In the genomic region with DNA sequence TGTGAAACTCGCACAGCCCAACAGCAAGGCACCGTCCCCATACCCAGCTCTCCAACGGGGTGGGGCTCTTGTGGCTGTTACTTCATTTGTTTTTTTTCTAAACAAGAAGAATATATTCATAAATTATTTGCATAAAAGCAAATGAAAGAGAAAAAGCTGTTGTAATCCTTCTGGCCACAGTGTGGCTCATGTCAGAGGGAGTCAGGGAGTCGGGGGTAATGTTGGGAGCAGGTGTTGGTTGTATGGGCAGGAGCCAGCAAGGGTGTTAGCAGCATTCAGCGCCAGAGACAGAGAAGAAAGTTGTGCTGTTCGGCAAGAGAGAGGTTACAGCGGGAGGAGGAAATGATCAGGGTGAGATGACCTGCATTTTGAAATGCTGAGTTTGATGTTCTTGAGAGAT, we compare ENCODE assay signal across 16 cellular contexts. TPM values are rescaled to one million over a fixed set of nuclear protein-coding genes. Genes with fewer than 3 reads are reported as not detected.
DNase-seq lines count a peak whose midpoint lies in the region; ATAC-seq, FAIRE-seq and TF ChIP-seq lines count a peak whose summit lies in the region.
"Had no signal": no experiment of that assay in that cellular context is flagged by ENCODE, and none has a peak within 500 bp of the region (broad histone marks: within the 10 kb centered on the region; RNA-seq: fewer than 3 reads in every experiment).

No MANE protein-coding gene starts in this region.

- no peak overlapping the region for H2AFZ ChIP-seq in smooth muscle cell (ENCODE audit: low read depth)

- peaks cover 13% of the 10 kb centered on the region for H3K4me1 ChIP-seq in smooth muscle cell (ENCODE audit: low read depth)
- H3K4me1 ChIP-seq: breast epithelium had no signal

- peaks cover 11% of the 10 kb centered on the region for H3F3A ChIP-seq in smooth muscle cell (ENCODE audit: low read depth)

- no peaks in the 10 kb centered on the region for H3K36me3 ChIP-seq in smooth muscle cell (ENCODE audit: low read depth)
- H3K36me3 ChIP-seq: breast epithelium, neutrophil had no signal

- 88% methylated on average over 7 of the region's 7 CpGs for WGBS in smooth muscle cell (ENCODE audit: low lambda C conversion rate)

- peak overlapping the region; percentile 44 for H3K27ac Mint-ChIP-seq in activated CD8-positive, alpha-beta memory T cell treated with anti-CD3 and anti-CD28 coated beads, Interleukin-2, amount 10 ng/mL, durations not matched to agents 7 days and 5 days
- H3K27ac Mint-ChIP-seq: activated T-cell treated with anti-CD3 and anti-CD28 coated beads, Interleukin-2, amount 50 U/mL, for 72 hours had no signal

- no peak overlapping the region for H3K4me2 ChIP-seq in smooth muscle cell

- FAIRE-seq in GM19239 (lab: Jason Lieb, UNC), result no peak
- FAIRE-seq: H1, urothelium cell line had no signal

- DNase-seq in activated CD8-positive, alpha-beta memory T cell treated with anti-CD3 and anti-CD28 coated beads, Interleukin-2, amount 10 ng/mL, durations not matched to agents 7 days and 5 days, result no peak
- DNase-seq in activated CD8-positive, alpha-beta memory T cell treated with anti-CD3 and anti-CD28 coated beads, Interleukin-2, amount 50 U/mL, for 48 hours, result no peak
- DNase-seq in NCI-H526 treated with DMSO at 0.1 percent for 48 hours (lab: John Stamatoyannopoulos, UW) (peak; percentile 91), cerebellum (ENCODE audit: low spot score) (peak; percentile 57), retinal pigment epithelial cell (ENCODE audit: low read depth) (no peak), smooth muscle cell (lab: John Stamatoyannopoulos, UW; ENCODE audit: unreplicated experiment) (no peak), GM19239 (ENCODE audit: insufficient read length, low spot score) (no peak)
- DNase-seq in activated CD4-positive, alpha-beta T cell treated with anti-CD3 and anti-CD28 coated beads, Interleukin-2, amount 50 U/mL, for 1 hour, result no peak
- DNase-seq: activated T-cell treated with anti-CD3 and anti-CD28 coated beads, Interleukin-2, amount 50 U/mL, for 72 hours; MG63; NCI-H524 treated with DMSO at 0.1 percent for 48 hours; stimulated activated CD8-positive, alpha-beta memory T cell treated with anti-CD3 and anti-CD28 coated beads, Interleukin-4, amount 100 ng/mL, for 48 hours had no signal

- H3K36me3 Mint-ChIP-seq in activated CD8-positive, alpha-beta memory T cell treated with anti-CD3 and anti-CD28 coated beads, Interleukin-2, amount 10 ng/mL, durations not matched to agents 7 days and 5 days, result peaks cover 32% of the 10 kb centered on the region

- H3K27me3 ChIP-seq in smooth muscle cell (ENCODE audit: low read depth), result no peaks in the 10 kb centered on the region
- H3K27me3 ChIP-seq: breast epithelium, MG63, neutrophil had no signal

- H3K9ac ChIP-seq in smooth muscle cell (ENCODE audit: low read depth), result no peak overlapping the region

- H3K9me3 ChIP-seq in smooth muscle cell (replicated peaks; ENCODE audit: low read depth), result no peaks in the 10 kb centered on the region
- H3K9me3 ChIP-seq: breast epithelium, MG63, neutrophil had no signal

- H3K4me3 ChIP-seq in retinal pigment epithelial cell (ENCODE audit: low read length) (no peak overlapping the region), smooth muscle cell (no peak overlapping the region)
- H3K4me3 ChIP-seq: breast epithelium, MG63 had no signal

- CTCF ChIA-PET in activated CD8-positive, alpha-beta memory T cell treated with anti-CD3 and anti-CD28 coated beads, Interleukin-2, amount 10 ng/mL, durations not matched to agents 7 days and 5 days (lab: Charles Lee), result interaction anchor here (0.7 to 0.8 kb wide), 2 partner anchors 38 to 88 kb away, joined by 3 read pairs; no protein-coding TSS in a partner anchor

- TF ChIP-seq CTCF in retinal pigment epithelial cell (conservative IDR thresholded peaks at IDR 0.05; ENCODE audit: low read depth, low read length), result peak; percentile 47
- TF ChIP-seq CTCF in smooth muscle cell (IDR thresholded peaks at IDR 0.05; ENCODE audit: borderline replicate concordance, insufficient read depth, poor library complexity, severe bottlenecking), result no peak

- H3K9me3 Mint-ChIP-seq in activated CD8-positive, alpha-beta memory T cell treated with anti-CD3 and anti-CD28 coated beads, Interleukin-2, amount 10 ng/mL, durations not matched to agents 7 days and 5 days (ENCODE audit: low read depth), result no peaks in the 10 kb centered on the region
- H3K9me3 Mint-ChIP-seq: activated T-cell treated with anti-CD3 and anti-CD28 coated beads, Interleukin-2, amount 50 U/mL, for 72 hours had no signal

- peaks cover 20% of the 10 kb centered on the region for H3K4me1 Mint-ChIP-seq in activated CD8-positive, alpha-beta memory T cell treated with anti-CD3 and anti-CD28 coated beads, Interleukin-2, amount 10 ng/mL, durations not matched to agents 7 days and 5 days

- no peak for ATAC-seq in activated CD8-positive, alpha-beta memory T cell treated with anti-CD3 and anti-CD28 coated beads, Interleukin-2, amount 10 ng/mL, durations not matched to agents 7 days and 5 days
- ATAC-seq: activated T-cell treated with anti-CD3 and anti-CD28 coated beads, Interleukin-2, amount 50 U/mL, for 72 hours had no signal

- peaks cover 77% of the 10 kb centered on the region for H3K79me2 ChIP-seq in smooth muscle cell (ENCODE audit: low read depth)

- H3K4me3 Mint-ChIP-seq in activated CD8-positive, alpha-beta memory T cell treated with anti-CD3 and anti-CD28 coated beads, Interleukin-2, amount 10 ng/mL, durations not matched to agents 7 days and 5 days, result no peak overlapping the region
- H3K4me3 Mint-ChIP-seq: activated T-cell treated with anti-CD3 and anti-CD28 coated beads, Interleukin-2, amount 50 U/mL, for 72 hours had no signal

- H4K20me1 ChIP-seq in smooth muscle cell (ENCODE audit: low read depth), result peaks cover 64% of the 10 kb centered on the region

- no peaks in the 10 kb centered on the region for H3K27me3 Mint-ChIP-seq in activated CD8-positive, alpha-beta memory T cell treated with anti-CD3 and anti-CD28 coated beads, Interleukin-2, amount 10 ng/mL, durations not matched to agents 7 days and 5 days

- no peak overlapping the region for H3K27ac ChIP-seq in smooth muscle cell (ENCODE audit: low read depth)
- H3K27ac ChIP-seq: breast epithelium, neutrophil had no signal

RNA-seq across cellular contexts. Expression of a gene that starts 13.3 kb away (rescaled TPM):
- total RNA-seq in activated CD8-positive, alpha-beta memory T cell treated with anti-CD3 and anti-CD28 coated beads, Interleukin-2, amount 10 ng/mL, durations not matched to agents 7 days and 5 days, result 100 to 1,000 TPM; 230 to 262 TPM
- total RNA-seq in cerebellum (37.7 TPM), smooth muscle cell (178 and 183 TPM in 2 replicates)
- polyA plus RNA-seq in smooth muscle cell, result 203 and 251 TPM in 2 replicates

Comparison
In these comparisons a context has a peak if more than half of its experiments do, and no peak if none do; other contexts are left out.
1. DNase-seq: peak in NCI-H526 treated with DMSO at 0.1 percent for 48 hours (single experiment) and cerebellum (single experiment); none in activated CD8-positive, alpha-beta memory T cell treated with anti-CD3 and anti-CD28 coated beads, Interleukin-2, amount 10 ng/mL, durations not matched to agents 7 days and 5 days (single experiment), activated CD8-positive, alpha-beta memory T cell treated with anti-CD3 and anti-CD28 coated beads, Interleukin-2, amount 50 U/mL, for 48 hours (single experiment), retinal pigment epithelial cell (single experiment), activated CD4-positive, alpha-beta T cell treated with anti-CD3 and anti-CD28 coated beads, Interleukin-2, amount 50 U/mL, for 1 hour (single experiment), smooth muscle cell (single experiment) and GM19239 (single experiment).